ENCODE assay signal across 8 cellular contexts in genomic region chr5:123037104-123037418, GRCh38. TPM values are rescaled to one million over a fixed set of nuclear protein-coding genes. Genes with fewer than 3 reads are reported as not detected.
DNase-seq lines count a peak whose midpoint lies in the region; ATAC-seq, FAIRE-seq and TF ChIP-seq lines count a peak whose summit lies in the region.
"Had no signal": no experiment of that assay in that cellular context is flagged by ENCODE, and none has a peak within 500 bp of the region (broad histone marks: within the 10 kb centered on the region; RNA-seq: fewer than 3 reads in every experiment).

No MANE protein-coding gene starts in this region.

- dilution Hi-C loops in keratinocyte (cut with MboI; ENCODE audit: extremely low pct_ligation_motif_present, low sequenced_read_pairs) = no loop called here

- H3K36me3 ChIP-seq in ascending aorta (no peaks in the 10 kb centered on the region), keratinocyte (ENCODE audit: control insufficient read depth in 2 of 2, extremely low read depth in 1 of 2, insufficient read depth in 2 of 2, low read length in 2 of 2) (no peaks in the 10 kb centered on the region), stomach smooth muscle (ENCODE audit: control insufficient read depth in 2 of 2, insufficient read depth in 2 of 2, low read length in 2 of 2) (no peaks in the 10 kb centered on the region)

- H3K9me1 ChIP-seq in keratinocyte (ENCODE audit: control insufficient read depth, extremely low read depth, insufficient read depth, low read length) = no peaks in the 10 kb centered on the region

- ATAC-seq in GM21360 (IDR thresholded peaks at IDR 0.05; ENCODE audit: unreplicated experiment) = no peak

- H3K4me3 Mint-ChIP-seq in HFFc6 = peak overlapping the region; percentile 88

- H3K9me3 ChIP-seq in ascending aorta (no peaks in the 10 kb centered on the region), keratinocyte (ENCODE audit: control insufficient read depth, low read depth, low read length) (no peaks in the 10 kb centered on the region), stomach smooth muscle (ENCODE audit: control insufficient read depth in 2 of 2, low read length in 2 of 2) (no peaks in the 10 kb centered on the region)

- H3K4me2 ChIP-seq in keratinocyte (ENCODE audit: control insufficient read depth, extremely low read depth, insufficient read depth, low read depth, low read length) = peak overlapping the region; percentile 87

- H3K9me3 Mint-ChIP-seq in HFFc6 = no peaks in the 10 kb centered on the region

- no peaks in the 10 kb centered on the region for H3K36me3 Mint-ChIP-seq in HFFc6 (ENCODE audit: low read depth)

- no peaks in the 10 kb centered on the region for H3K79me2 ChIP-seq in keratinocyte (ENCODE audit: control insufficient read depth, insufficient read depth, low read length)

- TF ChIP-seq CTCF in HFFc6 (IDR thresholded peaks at IDR 0.05) (no peak), ascending aorta (IDR thresholded peaks at IDR 0.05) (no peak), keratinocyte (optimal IDR thresholded peaks at IDR 0.05 in 1 of 3, IDR thresholded peaks at IDR 0.05 in 1 of 3, conservative IDR thresholded peaks at IDR 0.05 in 1 of 3; ENCODE audit: extremely low read depth in 1 of 3, insufficient read depth in 2 of 3, low read length in 3 of 3) (no peak)

- no peaks in the 10 kb centered on the region for H4K20me1 ChIP-seq in keratinocyte (ENCODE audit: control insufficient read depth, extremely low read depth, insufficient read depth, low read length)

- intact Hi-C loops in ascending aorta (cut with DNase I) = loop anchor here (2.0 to 5.0 kb wide), 9 partner anchors 50 to 476 kb away; partner anchors contain the start of genes CSNK1G3, SNX2 and SNX24

- peak overlapping the region; percentile 95 for H2AFZ ChIP-seq in keratinocyte (ENCODE audit: control insufficient read depth, low read length)

- H3K4me1 Mint-ChIP-seq in HFFc6 (ENCODE audit: low read depth) = peaks cover 30% of the 10 kb centered on the region

- H3K9ac ChIP-seq in keratinocyte (ENCODE audit: control insufficient read depth, extremely low read depth, insufficient read depth, low read length) = peak overlapping the region; percentile 74
- peak overlapping the region; percentile 63 to 74 for H3K9ac ChIP-seq in stomach smooth muscle (ENCODE audit: low read length in 2 of 2)

- DNase-seq in HFFc6 (peak; percentile 54), ascending aorta (ENCODE audit: low spot score in 2 of 2) (no peak), keratinocyte (ENCODE audit: low read depth, low spot score) (no peak)
- DNase-seq in stimulated activated naive CD4-positive, alpha-beta T cell treated with Interleukin-2 at 50 U/mL for 16 hours (lab: John Stamatoyannopoulos, UW) = no peak
- DNase-seq in NK-92 treated with Interleukin-12 subunit alpha and Interleukin-12 subunit beta, amount 100 ng/mL, for 24 hours (lab: John Stamatoyannopoulos, UW) = no peak

- H3K27me3 Mint-ChIP-seq in HFFc6 (ENCODE audit: insufficient read depth) = no peaks in the 10 kb centered on the region

- H3K27ac Mint-ChIP-seq in HFFc6 = peak overlapping the region; percentile 81

- FAIRE-seq in keratinocyte (lab: Jason Lieb, UNC) = no peak

- H3K4me1 ChIP-seq in ascending aorta (peaks cover 0 to 9% of the 10 kb centered on the region in 2 donors), keratinocyte (ENCODE audit: control insufficient read depth, extremely low read depth, insufficient read depth, low read length) (peaks cover 12% of the 10 kb centered on the region), stomach smooth muscle (ENCODE audit: control insufficient read depth, insufficient read depth, low read length) (peaks cover 10% of the 10 kb centered on the region)

- H3K27ac ChIP-seq in ascending aorta = peak overlapping the region; percentile 94 to 96
- H3K27ac ChIP-seq in keratinocyte (ENCODE audit: control insufficient read depth, insufficient read depth, low read length) = peak overlapping the region; percentile 66
- peak overlapping the region; percentile 62 for H3K27ac ChIP-seq in stomach smooth muscle (ENCODE audit: low read length)

- H3K27me3 ChIP-seq in ascending aorta = no peaks in the 10 kb centered on the region
- H3K27me3 ChIP-seq in keratinocyte (ENCODE audit: control insufficient read depth, extremely low read depth, insufficient read depth, low read length) = no peaks in the 10 kb centered on the region
- no peaks in the 10 kb centered on the region for H3K27me3 ChIP-seq in stomach smooth muscle (ENCODE audit: control insufficient read depth in 1 of 2, insufficient read depth in 2 of 2, low read length in 2 of 2)

- H3K4me3 ChIP-seq in ascending aorta = peak overlapping the region; percentile 68 to 97
- H3K4me3 ChIP-seq in keratinocyte (ENCODE audit: control insufficient read depth in 2 of 3, extremely low read depth in 1 of 3, insufficient read depth in 2 of 3, low read depth in 1 of 3, low read length in 3 of 3) = peak overlapping the region; percentile 83 to 90 (median 87)
- peak overlapping the region; percentile 76 to 83 for H3K4me3 ChIP-seq in stomach smooth muscle (ENCODE audit: low read length in 2 of 2)

RNA-seq across cellular contexts. Expression of gene PPIC, which starts 0.5 kb away (rescaled TPM):
- 10 to 100 TPM; 44.0 to 70.2 (median 49.7) TPM for total RNA-seq in HFFc6 (2021; fragmentation: NEBNext Ultra II Directional; extraction: Animal tissue kit (Norgen Biotek cat#: 25700))
- 29.3 TPM for total RNA-seq in ascending aorta
- polyA plus RNA-seq in keratinocyte = 26.5 to 40.1 TPM (median 28.1 TPM) in 3 replicates
- polyA plus RNA-seq in keratinocyte (2011; ENCODE audit: low read depth) = 66.8 TPM
- 32.7 and 34.6 TPM in 2 replicates for polyA plus RNA-seq in keratinocyte (2011; cell fraction: cytosol; rRNA removed)
- polyA plus RNA-seq in keratinocyte (2011; cell fraction: nucleus; rRNA removed) = 25.3 and 27.6 TPM in 2 replicates
- polyA plus RNA-seq in keratinocyte (2012; ENCODE audit: low replicate concordance) = 34.7 and 41.1 TPM in 2 replicates
- polyA minus RNA-seq in keratinocyte = 25.7 to 49.0 TPM (median 44.3 TPM) in 3 replicates
- polyA minus RNA-seq in keratinocyte (2011; cell fraction: cytosol; rRNA and poly(A)+ RNA removed) = 35.5 TPM
- polyA minus RNA-seq in keratinocyte (2011; cell fraction: nucleus; rRNA and poly(A)+ RNA removed) = 9.2 and 18.8 TPM in 2 replicates
- total RNA-seq: activated CD8-positive, alpha-beta memory T cell treated with anti-CD3 and anti-CD28 coated beads for 36 hours had no signal

RNA-seq across cellular contexts. Expression of gene PRDM6, which starts 52.0 kb away (rescaled TPM):
- total RNA-seq in HFFc6 (2021; fragmentation: NEBNext Ultra II Directional; extraction: Animal tissue kit (Norgen Biotek cat#: 25700)) = under 1 TPM; 0.10 to 0.85 (median 0.28) TPM
- total RNA-seq in ascending aorta = 8.4 TPM
- polyA plus RNA-seq in keratinocyte = 0.01 to 0.09 TPM (median 0.03 TPM) in 3 replicates
- polyA plus RNA-seq in keratinocyte (2011; ENCODE audit: low read depth) = 0.05 TPM
- not detected in 2 replicates for polyA plus RNA-seq in keratinocyte (2011; cell fraction: cytosol; rRNA removed)
- 0.14 and 0.17 TPM in 2 replicates for polyA plus RNA-seq in keratinocyte (2011; cell fraction: nucleus; rRNA removed)
- 0.09 and 0.10 TPM in 2 replicates for polyA plus RNA-seq in keratinocyte (2012; ENCODE audit: low replicate concordance)
- not detected in 3 replicates for polyA minus RNA-seq in keratinocyte
- not detected for polyA minus RNA-seq in keratinocyte (2011; cell fraction: cytosol; rRNA and poly(A)+ RNA removed)
- polyA minus RNA-seq in keratinocyte (2011; cell fraction: nucleus; rRNA and poly(A)+ RNA removed) = 0.08 TPM in 1 of 2 replicates, not detected in the other
- total RNA-seq: activated CD8-positive, alpha-beta memory T cell treated with anti-CD3 and anti-CD28 coated beads for 36 hours had no signal
